Comparison of ENCODE assay signal across 9 cellular contexts in the genomic region with DNA sequence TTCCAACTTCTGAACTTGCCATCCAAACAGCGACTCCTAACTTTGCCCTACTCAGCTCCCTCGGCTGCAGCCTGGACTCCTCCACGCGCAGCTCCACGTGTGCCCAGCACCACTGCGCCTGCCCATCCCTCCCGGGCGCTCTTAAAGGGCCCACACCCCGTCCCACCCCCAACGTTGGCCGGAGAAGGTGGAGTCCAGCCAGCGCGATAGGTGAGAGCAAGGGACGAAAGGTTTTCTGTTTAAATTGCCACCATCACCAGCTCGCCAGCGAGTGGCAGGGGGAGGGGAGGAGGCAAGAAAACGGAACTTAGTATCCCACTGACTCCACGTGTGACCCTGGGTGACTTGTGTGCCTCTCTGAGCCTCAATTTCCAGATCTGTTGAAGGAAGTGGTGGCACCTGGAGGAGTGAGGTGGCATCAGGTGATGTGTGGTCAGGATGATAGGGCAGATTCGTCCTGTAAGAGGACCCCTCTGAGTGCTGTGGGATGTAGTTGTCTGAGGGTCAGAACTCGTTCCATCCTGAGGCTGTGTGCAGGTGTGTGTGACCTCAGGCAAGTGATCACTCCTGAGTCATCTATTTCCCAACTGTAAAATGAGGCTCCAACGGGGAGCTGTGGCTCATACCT. TPM values are rescaled to one million over a fixed set of nuclear protein-coding genes. Genes with fewer than 3 reads are reported as not detected.
DNase-seq lines count a peak whose midpoint lies in the region; ATAC-seq and TF ChIP-seq lines count a peak whose summit lies in the region.
"Had no signal": no experiment of that assay in that cellular context is flagged by ENCODE, and none has a peak within 500 bp of the region (broad histone marks: within the 10 kb centered on the region; RNA-seq: fewer than 3 reads in every experiment).

No MANE protein-coding gene starts in this region.

- BruUV-seq in HCT116 (replicated peaks; lab: Mats Ljungman, UMichigan): no TSS peak
- no TSS peak for BruUV-seq in Panc1 (replicated peaks; lab: Mats Ljungman, UMichigan)
- no TSS peak for BruUV-seq in Calu3 (replicated peaks; lab: Mats Ljungman, UMichigan)

- intact Hi-C loops in HCT116 (cut with micrococcal nuclease) (loop anchor here (2.0 kb wide), 1 partner anchor 509 kb away; no protein-coding TSS in a partner anchor), Panc1 (cut with micrococcal nuclease; ENCODE audit: unreplicated experiment) (loop anchor here (10.0 kb wide), 1 partner anchor 339 kb away; no protein-coding TSS in a partner anchor), psoas muscle (cut with DNase I) (loop anchor here (2.0 to 5.0 kb wide), 3 partner anchors 51 to 255 kb away; no protein-coding TSS in a partner anchor), Calu3 (cut with micrococcal nuclease; ENCODE audit: unreplicated experiment) (loop anchor here (2.0 kb wide), 1 partner anchor 55 kb away; no protein-coding TSS in a partner anchor)

- no peaks in the 10 kb centered on the region for H3K9me3 Mint-ChIP-seq in Calu3 (ENCODE audit: low read depth, unreplicated experiment)
- peaks cover 7% of the 10 kb centered on the region for H3K9me3 Mint-ChIP-seq in nephron progenitor cell
- H3K9me3 Mint-ChIP-seq: dendritic cell treated with granulocyte-macrophage colony-stimulating factor and Interleukin-4, amounts not matched to agents 40 ng/mL and 50 ng/mL, for 4 days had no signal

- H3K9me3 ChIP-seq in HCT116 (ENCODE audit: control insufficient read depth in 1 of 2, insufficient read depth in 1 of 2, low read depth in 1 of 2, low read length in 2 of 2) (no peaks in the 10 kb centered on the region; a peak in 1 of 4 replicates), Panc1 (ENCODE audit: control insufficient read depth, insufficient read depth, low read depth, low read length) (no peaks in the 10 kb centered on the region), psoas muscle (no peaks in the 10 kb centered on the region)

- H3K27me3 ChIP-seq in HCT116 (ENCODE audit: insufficient read depth, low read length) (no peaks in the 10 kb centered on the region), Panc1 (ENCODE audit: control insufficient read depth, insufficient read depth, low read length) (no peaks in the 10 kb centered on the region), psoas muscle (ENCODE audit: insufficient read depth in 3 of 3, low read length in 2 of 3) (no peaks in the 10 kb centered on the region)

- TF ChIP-seq POLR2A in HCT116 (IDR thresholded peaks at IDR 0.05; ENCODE audit: borderline replicate concordance, extremely low read depth, insufficient read depth, insufficient read length) (peak; percentile 52), erythroblast (IDR thresholded peaks at IDR 0.05; ENCODE audit: low read length) (no peak)

- H2AFZ ChIP-seq in HCT116 (ENCODE audit: low read depth, low read length, poor library complexity, severe bottlenecking): peak overlapping the region; percentile 71

- peaks cover 11% of the 10 kb centered on the region for H3K36me3 Mint-ChIP-seq in Calu3 (ENCODE audit: insufficient read depth, unreplicated experiment)
- H3K36me3 Mint-ChIP-seq in nephron progenitor cell (ENCODE audit: low read depth): no peaks in the 10 kb centered on the region

- peak overlapping the region; percentile 58 for H3K9ac ChIP-seq in HCT116 (ENCODE audit: low read length)

- peaks cover 13 to 34% of the 10 kb centered on the region in 2 experiments for H3K4me1 ChIP-seq in HCT116 (ENCODE audit: control insufficient read depth in 1 of 2, insufficient read depth in 2 of 2, low read length in 2 of 2)
- peaks cover 8% of the 10 kb centered on the region for H3K4me1 ChIP-seq in Panc1 (ENCODE audit: control insufficient read depth, insufficient read depth, low read length)
- peaks cover 10% of the 10 kb centered on the region for H3K4me1 ChIP-seq in psoas muscle

- H3K27me3 Mint-ChIP-seq in Calu3 (ENCODE audit: unreplicated experiment) (no peaks in the 10 kb centered on the region), nephron progenitor cell (ENCODE audit: low read depth, poor library complexity) (peaks cover 4% of the 10 kb centered on the region)

- no peaks in the 10 kb centered on the region for H4K20me1 ChIP-seq in HCT116 (ENCODE audit: insufficient read depth)

- DNase-seq in HCT116 (ENCODE audit: low read depth, low spot score) (no peak), Panc1 (ENCODE audit: low read depth, low spot score) (no peak), erythroblast (lab: John Stamatoyannopoulos, UW) (peak; percentile 29 to 38), psoas muscle (peak in 1 of 2 donors; percentile 64), Calu3 (no peak), SHP77 treated with DMSO at 0.1 percent for 48 hours (lab: John Stamatoyannopoulos, UW) (no peak), nephron progenitor cell (no peak)
- no peak for DNase-seq in activated CD8-positive, alpha-beta memory T cell treated with anti-CD3 and anti-CD28 coated beads, Interleukin-2, amount 50 U/mL, for 48 hours

- in situ Hi-C loops in Panc1 (cut with HindIII; ENCODE audit: low pct_unique_long_range_greater_than_20kb, low sequenced_read_pairs): no loop called here

- peak overlapping the region; percentile 43 to 61 for H3K4me3 ChIP-seq in HCT116 (replicated peaks in 1 of 2; ENCODE audit: low read depth in 1 of 2, low read length in 2 of 2)
- H3K4me3 ChIP-seq in Panc1 (ENCODE audit: low read depth in 2 of 2, low read length in 2 of 2): peak overlapping the region; percentile 1 to 37; a peak in 2 of 4 replicates
- H3K4me3 ChIP-seq in psoas muscle: peak overlapping the region; percentile 39

- H3K27ac ChIP-seq in HCT116 (ENCODE audit: low read depth, low read length): peak overlapping the region; percentile 49
- 0 out of 2 replicates have a peak overlapping the region, but pooled peaks have one; percentile 7 for H3K27ac ChIP-seq in Panc1 (ENCODE audit: low read length)
- peak overlapping the region; percentile 39 for H3K27ac ChIP-seq in psoas muscle

- H3K36me3 ChIP-seq in HCT116 (ENCODE audit: control insufficient read depth in 1 of 2, insufficient read depth in 2 of 2, low read length in 2 of 2) (no peaks in the 10 kb centered on the region), Panc1 (ENCODE audit: control insufficient read depth, insufficient read depth, low read length) (no peaks in the 10 kb centered on the region), psoas muscle (ENCODE audit: insufficient read depth in 1 of 2, low read depth in 1 of 2) (no peaks in the 10 kb centered on the region)

- peaks cover 17% of the 10 kb centered on the region for H3K4me1 Mint-ChIP-seq in Calu3 (ENCODE audit: low read depth, unreplicated experiment)
- H3K4me1 Mint-ChIP-seq in nephron progenitor cell: peaks cover 6% of the 10 kb centered on the region

- H3K4me3 Mint-ChIP-seq in Calu3 (ENCODE audit: low read depth, unreplicated experiment) (no peak overlapping the region), nephron progenitor cell (no peak overlapping the region)
- H3K4me3 Mint-ChIP-seq: dendritic cell treated with granulocyte-macrophage colony-stimulating factor and Interleukin-4, amounts not matched to agents 40 ng/mL and 50 ng/mL, for 4 days had no signal

- 33 to 37% (median 35%) methylated on average over 21 of the region's 21 CpGs for WGBS in psoas muscle, 3 donors

- TF ChIP-seq RAD21 in HCT116 (IDR thresholded peaks at IDR 0.05; ENCODE audit: low read depth): no peak

- TF ChIP-seq CTCF in HCT116 (IDR thresholded peaks at IDR 0.05 in 2 of 3, conservative IDR thresholded peaks at IDR 0.05 in 1 of 3; ENCODE audit: borderline replicate concordance in 1 of 3, insufficient read depth in 1 of 3, low read depth in 2 of 3, low read length in 2 of 3) (no peak), Panc1 (IDR thresholded peaks at IDR 0.05) (no peak), psoas muscle (IDR thresholded peaks at IDR 0.05) (no peak), Calu3 (IDR thresholded peaks at IDR 0.05; ENCODE audit: unreplicated experiment) (no peak), nephron progenitor cell (IDR thresholded peaks at IDR 0.05) (no peak)

- H3K79me2 ChIP-seq in HCT116 (ENCODE audit: insufficient read depth, low read length): peaks cover 8% of the 10 kb centered on the region; the same call in 1 of the 2 replicates

- H3K9me2 ChIP-seq in HCT116 (ENCODE audit: insufficient read depth): no peaks in the 10 kb centered on the region

- RAD21 ChIA-PET in HCT116 (lab: Charles Lee; ENCODE audit: low non-redundant PET in 1 of 2, low total read pairs in 2 of 2, uncharacterized antibody in 2 of 2, unreplicated experiment in 2 of 2): interaction anchor here (1.3 to 1.7 kb wide), 2 partner anchors 176 kb away, joined by 6 to 9 read pairs; no protein-coding TSS in a partner anchor

- H3K27ac Mint-ChIP-seq in Calu3 (ENCODE audit: unreplicated experiment) (no peak overlapping the region), nephron progenitor cell (no peak overlapping the region)
- H3K27ac Mint-ChIP-seq: dendritic cell treated with granulocyte-macrophage colony-stimulating factor and Interleukin-4, amounts not matched to agents 40 ng/mL and 50 ng/mL, for 4 days had no signal

- H3K4me2 ChIP-seq in HCT116 (ENCODE audit: low read length): peak overlapping the region; percentile 95

- POLR2A ChIA-PET in HCT116 (lab: Charles Lee) (interaction anchor here (1.1 kb wide), 1 partner anchor 11 kb away, joined by 4 read pairs; no protein-coding TSS in a partner anchor), Panc1 (lab: Charles Lee) (interaction anchor here (1.4 kb wide), 1 partner anchor 176 kb away, joined by 6 read pairs; no protein-coding TSS in a partner anchor)

- ATAC-seq in HCT116: peak; percentile 83
- ATAC-seq in Panc1: peak; percentile 51; the same call in 1 of the 2 replicates
- peak; percentile 74 to 89 (median 84) for ATAC-seq in psoas muscle

- CTCF ChIA-PET in HCT116 (lab: Charles Lee): interaction anchor here (0.8 to 4.7 kb wide), 13 partner anchors 11 to 384 kb away, joined by 3 to 64 read pairs (median 4); a partner anchor contains a TSS
- CTCF ChIA-PET in Panc1 (lab: Charles Lee): interaction anchor here (0.6 to 1.2 kb wide), 3 partner anchors 9 to 175 kb away, joined by 3 to 6 read pairs (median 5); no protein-coding TSS in a partner anchor
- CTCF ChIA-PET in Calu3 (lab: Charles Lee): interaction anchor here (0.5 to 2.6 kb wide), 9 partner anchors 8 to 334 kb away, joined by 3 to 9 read pairs (median 5); a partner anchor contains a TSS

TF ChIP-seq in HCT116, 20 proteins besides CTCF, POLR2A, EP300 and RAD21 (continues in another document):
- no peak for TF ChIP-seq YY1 (IDR thresholded peaks at IDR 0.05; ENCODE audit: extremely low read depth, insufficient replicate concordance, low read depth, low read length)

RNA-seq across cellular contexts. Expression of a gene that starts 59.7 kb away (rescaled TPM):
- 0.54 TPM for total RNA-seq in HCT116 (2021; ENCODE audit: unreplicated experiment)
- 0.30 and 0.36 TPM in 2 replicates for polyA plus RNA-seq in HCT116 (2012)
- total RNA-seq in Panc1 (2021; ENCODE audit: unreplicated experiment): 0.44 TPM
- polyA plus RNA-seq in Panc1 (2012; ENCODE audit: insufficient read length): 0.58 TPM
- under 1 TPM in 3 of 4 donors, not detected in 1; 0.07 to 0.11 (median 0.10) TPM for total RNA-seq in psoas muscle
- under 1 TPM; 0.03 to 0.07 (median 0.05) TPM for polyA plus RNA-seq in psoas muscle
- total RNA-seq in Calu3 (2022): 13.0 and 25.3 TPM in 2 replicates

RNA-seq across cellular contexts. Expression of a gene that starts 59.9 kb away (rescaled TPM):
- 3.7 TPM for total RNA-seq in HCT116 (2021; ENCODE audit: unreplicated experiment)
- 1.0 and 1.8 TPM in 2 replicates for polyA plus RNA-seq in HCT116 (2012)
- total RNA-seq in Panc1 (2021; ENCODE audit: unreplicated experiment): 12.8 TPM
- 12.2 TPM for polyA plus RNA-seq in Panc1 (2012; ENCODE audit: insufficient read length)
- 1 to 10 TPM; 1.8 to 6.1 (median 5.5) TPM for total RNA-seq in psoas muscle
- 10 to 100 TPM in 1 of 3 donors, 1 to 10 TPM in 1, under 1 TPM in 1; 0.59 to 15.8 (median 3.3) TPM for polyA plus RNA-seq in psoas muscle
- 2.4 and 3.1 TPM in 2 replicates for total RNA-seq in Calu3 (2022)

Comparison
In these comparisons a context has a peak if more than half of its experiments do, and no peak if none do; other contexts are left out.
1. DNase-seq: peak in erythroblast (2 of 2); none in HCT116 (single experiment), Panc1 (single experiment), activated CD8-positive, alpha-beta memory T cell treated with anti-CD3 and anti-CD28 coated beads, Interleukin-2, amount 50 U/mL, for 48 hours (single experiment), Calu3 (single experiment), SHP77 treated with DMSO at 0.1 percent for 48 hours (single experiment) and nephron progenitor cell (single experiment).
2. Peak in every context shown above with its lines, with median percentiles within 50 percentile points of each other: ATAC-seq, H3K27ac ChIP-seq and H3K4me3 ChIP-seq.